18 cellular contexts compared by ENCODE assay signal in genomic region chr15:28911295-28911979, GRCh38. TPM values are rescaled to one million over a fixed set of nuclear protein-coding genes. Genes with fewer than 3 reads are reported as not detected.
A peak's percentile ranks its signal among the peaks of the same experiment; 100 is the strongest.
DNase-seq lines count a peak whose midpoint lies in the region; ATAC-seq, FAIRE-seq and TF ChIP-seq lines count a peak whose summit lies in the region.
"Had no signal": no experiment of that assay in that cellular context is flagged by ENCODE, and none has a peak within 500 bp of the region (broad histone marks: within the 10 kb centered on the region; RNA-seq: fewer than 3 reads in every experiment).

No MANE protein-coding gene starts in this region.

- no peaks in the 10 kb centered on the region for H3K9me3 Mint-ChIP-seq in CD8-positive, alpha-beta T cell
- no peaks in the 10 kb centered on the region for H3K9me3 Mint-ChIP-seq in naive thymus-derived CD8-positive, alpha-beta T cell
- no peaks in the 10 kb centered on the region for H3K9me3 Mint-ChIP-seq in type B pancreatic cell

- peak overlapping the region; percentile 11 for H3K4me3 Mint-ChIP-seq in CD8-positive, alpha-beta T cell
- H3K4me3 Mint-ChIP-seq in naive thymus-derived CD8-positive, alpha-beta T cell, result peak overlapping the region in 7 of 10 donors; percentile 21 to 68 (median 59)
- H3K4me3 Mint-ChIP-seq in type B pancreatic cell, result no peak overlapping the region

- intact Hi-C loops in CD8-positive, alpha-beta T cell (cut with DNase I, micrococcal nuclease), result no loop called here
- intact Hi-C loops in colonic mucosa (cut with DNase I), result no loop called here

- no peak for ATAC-seq in CD8-positive, alpha-beta T cell
- ATAC-seq in naive thymus-derived CD8-positive, alpha-beta T cell, result no peak
- ATAC-seq: esophagus mucosa, pancreas had no signal

- FAIRE-seq in small intestine (lab: Jason Lieb, UNC), result no peak
- FAIRE-seq: colon, kidney, pancreas had no signal

- DNase-seq in CD8-positive, alpha-beta T cell, result no peak
- DNase-seq in WERI-Rb-1 (peak; percentile 29), small intestine (no peak), type B pancreatic cell (ENCODE audit: extremely low spot score, unreplicated experiment) (no peak), NCI-H2227 (lab: John Stamatoyannopoulos, UW; ENCODE audit: unreplicated experiment) (no peak), colonic mucosa (no peak)
- DNase-seq in naive thymus-derived CD8-positive, alpha-beta T cell, result no peak
- DNase-seq: activated CD8-positive, alpha-beta memory T cell treated with anti-CD3 and anti-CD28 coated beads, Interleukin-2, amount 50 U/mL, for 4 hours; AML-193; DMS79 treated with DMSO at 0.1 percent for 48 hours; kidney; midbrain had no signal

- peaks cover 62% of the 10 kb centered on the region for H3K4me1 Mint-ChIP-seq in CD8-positive, alpha-beta T cell (ENCODE audit: low read depth)
- peaks cover 36 to 64% (median 58%) of the 10 kb centered on the region in 4 donors for H3K4me1 Mint-ChIP-seq in naive thymus-derived CD8-positive, alpha-beta T cell
- peaks cover under 1% of the 10 kb centered on the region for H3K4me1 Mint-ChIP-seq in type B pancreatic cell (ENCODE audit: unreplicated experiment)

- 47 to 61% (median 54%) methylated on average over 10 of the region's 10 CpGs for WGBS in small intestine, 3 donors

- no peaks in the 10 kb centered on the region for H3K9me3 ChIP-seq in CD8-positive, alpha-beta T cell (ENCODE audit: low read length)
- H3K9me3 ChIP-seq in KOPT-K1 (ENCODE audit: insufficient read depth, low read length, poor library complexity, severe bottlenecking), result no peaks in the 10 kb centered on the region
- H3K9me3 ChIP-seq in WERI-Rb-1 (ENCODE audit: severe bottlenecking), result no peaks in the 10 kb centered on the region
- no peaks in the 10 kb centered on the region for H3K9me3 ChIP-seq in small intestine (ENCODE audit: control insufficient read depth, low read depth)
- no peaks in the 10 kb centered on the region for H3K9me3 ChIP-seq in colonic mucosa
- H3K9me3 ChIP-seq: pancreas had no signal

- H3K36me3 ChIP-seq in CD8-positive, alpha-beta T cell (ENCODE audit: insufficient read depth, low read length), result no peaks in the 10 kb centered on the region
- H3K36me3 ChIP-seq in KOPT-K1 (ENCODE audit: insufficient read depth, low read length) (no peaks in the 10 kb centered on the region), WERI-Rb-1 (no peaks in the 10 kb centered on the region), small intestine (ENCODE audit: control insufficient read depth in 2 of 2, insufficient read depth in 2 of 2, low read length in 2 of 2) (no peaks in the 10 kb centered on the region), colonic mucosa (no peaks in the 10 kb centered on the region)
- H3K36me3 ChIP-seq: pancreas had no signal

- no peak overlapping the region for H3K27ac ChIP-seq in CD8-positive, alpha-beta T cell (ENCODE audit: low read depth, low read length)
- H3K27ac ChIP-seq in KOPT-K1 (ENCODE audit: low read depth, low read length, poor library complexity, severe bottlenecking), result peak overlapping the region; percentile 65
- no peak overlapping the region for H3K27ac ChIP-seq in WERI-Rb-1
- no peak overlapping the region for H3K27ac ChIP-seq in small intestine (ENCODE audit: low read depth in 1 of 2, low read length in 1 of 2)
- H3K27ac ChIP-seq in colonic mucosa, result no peak overlapping the region
- H3K27ac ChIP-seq: pancreas had no signal

- no peaks in the 10 kb centered on the region for H3K27me3 Mint-ChIP-seq in CD8-positive, alpha-beta T cell (ENCODE audit: low read depth)
- no peaks in the 10 kb centered on the region for H3K27me3 Mint-ChIP-seq in naive thymus-derived CD8-positive, alpha-beta T cell
- no peaks in the 10 kb centered on the region for H3K27me3 Mint-ChIP-seq in type B pancreatic cell

- peaks cover 68% of the 10 kb centered on the region for H3K4me1 ChIP-seq in CD8-positive, alpha-beta T cell (ENCODE audit: insufficient read depth, low read length)
- H3K4me1 ChIP-seq in small intestine (ENCODE audit: control insufficient read depth in 2 of 2, insufficient read depth in 1 of 2, low read depth in 1 of 2, low read length in 1 of 2), result no peaks in the 10 kb centered on the region
- H3K4me1 ChIP-seq in colonic mucosa, result no peaks in the 10 kb centered on the region
- H3K4me1 ChIP-seq: pancreas had no signal

- CTCF ChIA-PET in CD8-positive, alpha-beta T cell (lab: Charles Lee), result no interaction called here

- TF ChIP-seq CTCF in CD8-positive, alpha-beta T cell (IDR thresholded peaks at IDR 0.05), result no peak
- TF ChIP-seq CTCF in WERI-Rb-1 (IDR thresholded peaks at IDR 0.05; ENCODE audit: low read depth, low read length) (no peak), type B pancreatic cell (conservative IDR thresholded peaks at IDR 0.05) (no peak), colonic mucosa (IDR thresholded peaks at IDR 0.05) (no peak)

- POLR2A ChIA-PET in CD8-positive, alpha-beta T cell (lab: Charles Lee), result no interaction called here
- POLR2A ChIA-PET in naive thymus-derived CD8-positive, alpha-beta T cell (lab: Charles Lee), result interaction anchor here (0.6 to 1.6 kb wide), 4 partner anchors 11 to 21 kb away, joined by 3 to 5 read pairs (median 4); no protein-coding TSS in a partner anchor

- H3K9ac ChIP-seq in colonic mucosa (ENCODE audit: low read depth in 2 of 2, low read length in 2 of 2), result no peak overlapping the region

- no peaks in the 10 kb centered on the region for H3K27me3 ChIP-seq in CD8-positive, alpha-beta T cell (ENCODE audit: insufficient read depth, low read length)
- H3K27me3 ChIP-seq in WERI-Rb-1 (ENCODE audit: insufficient read depth, low read depth, severe bottlenecking), result no peaks in the 10 kb centered on the region
- H3K27me3 ChIP-seq in small intestine (ENCODE audit: control insufficient read depth in 2 of 2, insufficient read depth in 2 of 2, low read length in 2 of 2), result no peaks in the 10 kb centered on the region
- no peaks in the 10 kb centered on the region for H3K27me3 ChIP-seq in colonic mucosa
- H3K27me3 ChIP-seq: pancreas had no signal

- H3K36me3 Mint-ChIP-seq in CD8-positive, alpha-beta T cell, result peaks cover 6% of the 10 kb centered on the region
- H3K36me3 Mint-ChIP-seq in naive thymus-derived CD8-positive, alpha-beta T cell, result peaks cover 4 to 9% (median 6%) of the 10 kb centered on the region in 3 donors
- no peaks in the 10 kb centered on the region for H3K36me3 Mint-ChIP-seq in type B pancreatic cell

- H3K4me3 ChIP-seq in CD8-positive, alpha-beta T cell (ENCODE audit: low read depth, low read length), result no peak overlapping the region
- H3K4me3 ChIP-seq in WERI-Rb-1 (ENCODE audit: low read depth, low read length) (no peak overlapping the region), small intestine (ENCODE audit: low read depth in 1 of 2, low read length in 2 of 2) (no peak overlapping the region), colonic mucosa (no peak overlapping the region)
- H3K4me3 ChIP-seq: pancreas had no signal

- peak overlapping the region; percentile 77 for H3K27ac Mint-ChIP-seq in CD8-positive, alpha-beta T cell
- H3K27ac Mint-ChIP-seq in naive thymus-derived CD8-positive, alpha-beta T cell, result peak overlapping the region; percentile 36 to 92 (median 80)
- no peak overlapping the region for H3K27ac Mint-ChIP-seq in type B pancreatic cell

RNA-seq across cellular contexts. Expression of gene APBA2, which starts 25.7 kb away (rescaled TPM):
- 100 to 1,000 TPM; 106 to 108 TPM for total RNA-seq in CD8-positive, alpha-beta T cell
- total RNA-seq in naive thymus-derived CD8-positive, alpha-beta T cell, result 100 to 1,000 TPM; 206 to 216 TPM
- 100 to 1,000 TPM in 1 of 3 donors, 10 to 100 TPM in 2; 75.5 to 164 (median 95.1) TPM for polyA plus RNA-seq in naive thymus-derived CD8-positive, alpha-beta T cell
- 1 to 10 TPM in 2 of 3 donors, under 1 TPM in 1; 0.67 to 3.2 (median 1.9) TPM for polyA plus RNA-seq in small intestine
- total RNA-seq in type B pancreatic cell (ENCODE audit: low replicate concordance) (8.5 and 33.3 TPM in 2 replicates), colonic mucosa (1 to 10 TPM in 1 of 2 donors, under 1 TPM in 1; 0.77 to 1.0 TPM)
- total RNA-seq: MCF 10A, OCI-LY7 had no signal
